Comparison of ENCODE assay signal across 1 cellular context in genomic region chr3:150359381-150359780, GRCh38.
TF ChIP-seq lines count a peak whose summit lies in the region.

No MANE protein-coding gene starts in this region.

TF ChIP-seq in HCT116, 20 proteins besides CTCF, POLR2A, EP300 and RAD21 (continued from another document):
- no peak for TF ChIP-seq REST (IDR thresholded peaks at IDR 0.05; ENCODE audit: low read depth)
- TF ChIP-seq EGR1 (IDR thresholded peaks at IDR 0.05; ENCODE audit: low read depth) = no peak
- TF ChIP-seq SP1 (IDR thresholded peaks at IDR 0.05; ENCODE audit: low read depth) = no peak
- TF ChIP-seq SRF (IDR thresholded peaks at IDR 0.05; ENCODE audit: low read depth) = no peak
- no peak for TF ChIP-seq JUND (IDR thresholded peaks at IDR 0.05)
- no peak for TF ChIP-seq CEBPB (IDR thresholded peaks at IDR 0.05; ENCODE audit: low read depth)
- TF ChIP-seq EZH2 (IDR thresholded peaks at IDR 0.05) = no peak
- TF ChIP-seq ZBTB33 (IDR thresholded peaks at IDR 0.05; ENCODE audit: extremely low read depth, insufficient replicate concordance, low read length) = no peak
- no peak for TF ChIP-seq FOSL1 (IDR thresholded peaks at IDR 0.05; ENCODE audit: low read depth)
- TF ChIP-seq ZNF274 (IDR thresholded peaks at IDR 0.05; ENCODE audit: low read depth, low read length) = no peak
TF ChIP-seq in HCT116: peak in this region for 0.
